ENCODE assay signal across 1 cellular context in genomic region chr17:59751955-59752413, GRCh38.
TF ChIP-seq lines count a peak whose summit lies in the region.

No MANE protein-coding gene starts in this region.

TF ChIP-seq in GM12878, 131 proteins besides CTCF, POLR2A, EP300 and RAD21 (continued from another document):
- TF ChIP-seq ZBTB40 (IDR thresholded peaks at IDR 0.05; ENCODE audit: borderline replicate concordance) (peak; percentile 94), ATF2 (IDR thresholded peaks at IDR 0.05; ENCODE audit: low read length) (peak; percentile 77), MTA2 (IDR thresholded peaks at IDR 0.05; ENCODE audit: low read depth) (peak; percentile 74; the same call in 1 of the 2 replicates), ATF3 (IDR thresholded peaks at IDR 0.05; ENCODE audit: borderline replicate concordance, extremely low read depth, low read depth, low read length) (no peak), IRF3 (IDR thresholded peaks at IDR 0.05) (no peak), BCL3 (IDR thresholded peaks at IDR 0.05; ENCODE audit: borderline replicate concordance, insufficient read depth, low read depth, low read length, poor library complexity, severe bottlenecking) (peak; percentile 45), GABPA (IDR thresholded peaks at IDR 0.05; ENCODE audit: low read depth) (0 out of 2 replicates have a peak, but pooled peaks have one; percentile 33), RUNX3 (IDR thresholded peaks at IDR 0.05; ENCODE audit: low read length) (peak; percentile 96), CBX5 (IDR thresholded peaks at IDR 0.05; ENCODE audit: low read depth) (0 out of 2 replicates have a peak, but pooled peaks have one; percentile 45), EED (IDR thresholded peaks at IDR 0.05; ENCODE audit: low read depth) (peak; percentile 79), FOXM1 (IDR thresholded peaks at IDR 0.05; ENCODE audit: low read depth, low read length) (peak; percentile 75; the same call in 1 of the 2 replicates), DPF2 (IDR thresholded peaks at IDR 0.05) (0 out of 2 replicates have a peak, but pooled peaks have one; percentile 42), CREB1 (IDR thresholded peaks at IDR 0.05; ENCODE audit: low read depth) (peak; percentile 57; the same call in 1 of the 2 replicates), CHD2 (IDR thresholded peaks at IDR 0.05; ENCODE audit: borderline replicate concordance, low read depth, low read length) (no peak), PML (IDR thresholded peaks at IDR 0.05; ENCODE audit: low read length) (peak; percentile 74), IRF4 (IDR thresholded peaks at IDR 0.05; ENCODE audit: low read depth, low read length) (peak; percentile 89; the same call in 1 of the 2 replicates), CBFB (IDR thresholded peaks at IDR 0.05; ENCODE audit: low read depth) (peak; percentile 61; the same call in 1 of the 2 replicates), ETV6 (conservative IDR thresholded peaks at IDR 0.05 in 1 of 2, IDR thresholded peaks at IDR 0.05 in 1 of 2; ENCODE audit: borderline replicate concordance in 1 of 2, low read depth in 1 of 2) (peak in 1 of 2 experiments; percentile 36; a peak in 1 of 4 replicates), TCF7 (IDR thresholded peaks at IDR 0.05; ENCODE audit: borderline replicate concordance) (peak; percentile 69), ATF7 (IDR thresholded peaks at IDR 0.05; ENCODE audit: low read depth) (peak; percentile 24; the same call in 1 of the 2 replicates), JUNB (IDR thresholded peaks at IDR 0.05) (peak; percentile 98), SRF (IDR thresholded peaks at IDR 0.05; ENCODE audit: low read depth in 2 of 2, low read length in 2 of 2) (0 out of 4 replicates have a peak, but pooled peaks of 1 of the 2 experiments have one; percentile 24), MXI1 (IDR thresholded peaks at IDR 0.05; ENCODE audit: low read depth, low read length) (no peak), BACH1 (IDR thresholded peaks at IDR 0.05; ENCODE audit: borderline replicate concordance) (no peak), RBBP5 (conservative IDR thresholded peaks at IDR 0.05) (no peak), JUND (IDR thresholded peaks at IDR 0.05; ENCODE audit: low read depth, low read length) (no peak), SKIL (IDR thresholded peaks at IDR 0.05; ENCODE audit: low read depth, poor library complexity, severe bottlenecking) (peak; percentile 60), CREM (IDR thresholded peaks at IDR 0.05; ENCODE audit: low read depth) (peak; percentile 65), IKZF1 (conservative IDR thresholded peaks at IDR 0.05) (peak; percentile 48), RB1 (IDR thresholded peaks at IDR 0.05; ENCODE audit: borderline replicate concordance) (no peak), POLR2AphosphoS5 (IDR thresholded peaks at IDR 0.05; ENCODE audit: low read length) (no peak), NFIC (IDR thresholded peaks at IDR 0.05; ENCODE audit: low read depth, low read length) (peak; percentile 83), MEF2A (IDR thresholded peaks at IDR 0.05; ENCODE audit: insufficient read depth, low read depth, low read length) (peak; percentile 82), BCL11A (IDR thresholded peaks at IDR 0.05; ENCODE audit: low read depth, low read length) (peak; percentile 91), MEF2B (IDR thresholded peaks at IDR 0.05; ENCODE audit: partially characterized antibody, poor library complexity, severe bottlenecking) (no peak), IKZF2 (IDR thresholded peaks at IDR 0.05) (peak; percentile 74 to 80), PKNOX1 (IDR thresholded peaks at IDR 0.05) (peak; percentile 72), ZNF217 (IDR thresholded peaks at IDR 0.05) (peak; percentile 59; the same call in 1 of the 2 replicates), ZBED1 (IDR thresholded peaks at IDR 0.05; ENCODE audit: borderline replicate concordance) (peak; percentile 30; the same call in 1 of the 2 replicates)
